In genomic region chr20:49937023-49937929, GRCh38 we compare ENCODE assay signal across 7 cellular contexts. TPM values are rescaled to one million over a fixed set of nuclear protein-coding genes. Genes with fewer than 3 reads are reported as not detected.
DNase-seq lines count a peak whose midpoint lies in the region; ATAC-seq, FAIRE-seq and TF ChIP-seq lines count a peak whose summit lies in the region.

No MANE protein-coding gene starts in this region.

- DNase-seq in GM12891 (ENCODE audit: insufficient read length, low spot score) (no peak), HPDE6-E6E7 (ENCODE audit: extremely low spot score) (peak; percentile 54), keratinocyte (ENCODE audit: low read depth, low spot score) (no peak), substantia nigra (lab: John Stamatoyannopoulos, UW) (peak in 1 of 49 donors; percentile 27)
- no peak for DNase-seq in activated naive CD4-positive, alpha-beta T cell treated with anti-CD3 and anti-CD28 coated beads, Interleukin-2, amount 50 U/mL, for 72 hours (ENCODE audit: low spot score in 2 of 2)

- peak overlapping the region; percentile 82 to 93 for H3K27ac Mint-ChIP-seq in activated naive CD4-positive, alpha-beta T cell treated with anti-CD3 and anti-CD28 coated beads, Interleukin-2, amount 50 U/mL, for 72 hours

- peaks cover 18% of the 10 kb centered on the region for H3K4me1 ChIP-seq in keratinocyte (ENCODE audit: control insufficient read depth, extremely low read depth, insufficient read depth, low read length)

- no peak for TF ChIP-seq CTCF in keratinocyte (optimal IDR thresholded peaks at IDR 0.05 in 1 of 3, IDR thresholded peaks at IDR 0.05 in 1 of 3, conservative IDR thresholded peaks at IDR 0.05 in 1 of 3; ENCODE audit: extremely low read depth in 1 of 3, insufficient read depth in 2 of 3, low read length in 3 of 3)

- H3K9ac ChIP-seq in keratinocyte (ENCODE audit: control insufficient read depth, extremely low read depth, insufficient read depth, low read length) = peak overlapping the region; percentile 78

- no peaks in the 10 kb centered on the region for H3K9me3 ChIP-seq in keratinocyte (ENCODE audit: control insufficient read depth, low read depth, low read length)

- no peak for TF ChIP-seq POLR2A in GM12891 (IDR thresholded peaks at IDR 0.05; ENCODE audit: low read depth, low read length)

- H3K9me3 Mint-ChIP-seq in activated naive CD4-positive, alpha-beta T cell treated with anti-CD3 and anti-CD28 coated beads, Interleukin-2, amount 50 U/mL, for 72 hours = no peaks in the 10 kb centered on the region

- H3K79me2 ChIP-seq in keratinocyte (ENCODE audit: control insufficient read depth, insufficient read depth, low read length) = peaks cover 59% of the 10 kb centered on the region

- no peak overlapping the region for H2AFZ ChIP-seq in keratinocyte (ENCODE audit: control insufficient read depth, low read length)

- no peaks in the 10 kb centered on the region for H3K27me3 ChIP-seq in keratinocyte (ENCODE audit: control insufficient read depth, extremely low read depth, insufficient read depth, low read length)

- peak overlapping the region; percentile 62 to 95 (median 75) for H3K4me3 ChIP-seq in keratinocyte (ENCODE audit: control insufficient read depth in 2 of 3, extremely low read depth in 1 of 3, insufficient read depth in 2 of 3, low read depth in 1 of 3, low read length in 3 of 3)

- peaks cover 2% of the 10 kb centered on the region for H3K9me1 ChIP-seq in keratinocyte (ENCODE audit: control insufficient read depth, extremely low read depth, insufficient read depth, low read length)

- FAIRE-seq in GM12891 (lab: Jason Lieb, UNC) (no peak), keratinocyte (lab: Jason Lieb, UNC) (no peak)

- peaks cover 5% of the 10 kb centered on the region for H4K20me1 ChIP-seq in keratinocyte (ENCODE audit: control insufficient read depth, extremely low read depth, insufficient read depth, low read length)

- peaks cover 9 to 19% of the 10 kb centered on the region in 2 experiments for H3K36me3 ChIP-seq in keratinocyte (ENCODE audit: control insufficient read depth in 2 of 2, extremely low read depth in 1 of 2, insufficient read depth in 2 of 2, low read length in 2 of 2)

- peak; percentile 3 to 13 for ATAC-seq in activated naive CD4-positive, alpha-beta T cell treated with anti-CD3 and anti-CD28 coated beads, Interleukin-2, amount 50 U/mL, for 72 hours
- ATAC-seq in GM19397 (IDR thresholded peaks at IDR 0.05; ENCODE audit: unreplicated experiment) (no peak), HG03521 (IDR thresholded peaks at IDR 0.05; ENCODE audit: unreplicated experiment) (no peak)

- H3K4me2 ChIP-seq in keratinocyte (ENCODE audit: control insufficient read depth, extremely low read depth, insufficient read depth, low read depth, low read length) = peak overlapping the region; percentile 95

- dilution Hi-C loops in keratinocyte (cut with MboI; ENCODE audit: extremely low pct_ligation_motif_present, low sequenced_read_pairs) = no loop called here

- H3K36me3 Mint-ChIP-seq in activated naive CD4-positive, alpha-beta T cell treated with anti-CD3 and anti-CD28 coated beads, Interleukin-2, amount 50 U/mL, for 72 hours = peaks cover 8 to 29% of the 10 kb centered on the region in 2 donors

- peak overlapping the region; percentile 57 for H3K27ac ChIP-seq in keratinocyte (ENCODE audit: control insufficient read depth, insufficient read depth, low read length)
- peak overlapping the region; percentile 87 for H3K27ac ChIP-seq in substantia nigra (ENCODE audit: low read depth, low read length, poor library complexity, severe bottlenecking)

TF ChIP-seq in GM12891, 5 proteins besides CTCF, POLR2A, EP300 and RAD21:
- no peak for TF ChIP-seq PAX5 (IDR thresholded peaks at IDR 0.05; ENCODE audit: insufficient read depth, low read length, severe bottlenecking)
- TF ChIP-seq SPI1 (IDR thresholded peaks at IDR 0.05; ENCODE audit: low read depth, low read length) = peak; percentile 24; the same call in 1 of the 2 replicates
- TF ChIP-seq POLR2AphosphoS5 (IDR thresholded peaks at IDR 0.05; ENCODE audit: low read depth, low read length) = no peak
- no peak for TF ChIP-seq TAF1 (IDR thresholded peaks at IDR 0.05; ENCODE audit: low read depth, low read length)
- 0 out of 2 replicates have a peak, but pooled peaks have one; percentile 1 for TF ChIP-seq POU2F2 (IDR thresholded peaks at IDR 0.05; ENCODE audit: low read depth, low read length)
TF ChIP-seq in GM12891: peak in this region for 2.

RNA-seq across cellular contexts. Expression of gene RNF114, which starts 1.1 kb away (rescaled TPM):
- polyA plus RNA-seq in GM12891 (2012; ENCODE audit: low read depth, missing spikeins) = 44.1 TPM
- total RNA-seq in activated naive CD4-positive, alpha-beta T cell treated with anti-CD3 and anti-CD28 coated beads, Interleukin-2, amount 50 U/mL, for 72 hours = 10 to 100 TPM; 60.9 to 66.0 TPM
- 41.0 to 61.2 TPM (median 58.4 TPM) in 3 replicates for polyA plus RNA-seq in keratinocyte
- polyA plus RNA-seq in keratinocyte (2011; ENCODE audit: low read depth) = 26.6 TPM
- 44.0 and 51.7 TPM in 2 replicates for polyA plus RNA-seq in keratinocyte (2011; cell fraction: cytosol; rRNA removed)
- polyA plus RNA-seq in keratinocyte (2011; cell fraction: nucleus; rRNA removed) = 53.4 and 56.8 TPM in 2 replicates
- 39.7 and 52.4 TPM in 2 replicates for polyA plus RNA-seq in keratinocyte (2012; ENCODE audit: low replicate concordance)
- 30.7 to 49.3 TPM (median 32.4 TPM) in 3 replicates for polyA minus RNA-seq in keratinocyte
- polyA minus RNA-seq in keratinocyte (2011; cell fraction: cytosol; rRNA and poly(A)+ RNA removed) = 56.6 TPM
- 16.2 and 25.1 TPM in 2 replicates for polyA minus RNA-seq in keratinocyte (2011; cell fraction: nucleus; rRNA and poly(A)+ RNA removed)

RNA-seq across cellular contexts. Expression of gene SPATA2, which starts 21.9 kb away (rescaled TPM):
- polyA plus RNA-seq in GM12891 (2012; ENCODE audit: low read depth, missing spikeins) = 5.6 TPM
- total RNA-seq in activated naive CD4-positive, alpha-beta T cell treated with anti-CD3 and anti-CD28 coated beads, Interleukin-2, amount 50 U/mL, for 72 hours = 1 to 10 TPM; 7.2 to 7.9 TPM
- polyA plus RNA-seq in keratinocyte = 2.8 to 5.2 TPM (median 3.2 TPM) in 3 replicates
- 1.5 TPM for polyA plus RNA-seq in keratinocyte (2011; ENCODE audit: low read depth)
- polyA plus RNA-seq in keratinocyte (2011; cell fraction: cytosol; rRNA removed) = 3.7 and 4.1 TPM in 2 replicates
- 4.4 and 5.1 TPM in 2 replicates for polyA plus RNA-seq in keratinocyte (2011; cell fraction: nucleus; rRNA removed)
- polyA plus RNA-seq in keratinocyte (2012; ENCODE audit: low replicate concordance) = 3.9 and 5.2 TPM in 2 replicates
- polyA minus RNA-seq in keratinocyte = 2.5 to 8.9 TPM (median 4.1 TPM) in 3 replicates
- polyA minus RNA-seq in keratinocyte (2011; cell fraction: cytosol; rRNA and poly(A)+ RNA removed) = 4.2 TPM
- polyA minus RNA-seq in keratinocyte (2011; cell fraction: nucleus; rRNA and poly(A)+ RNA removed) = 3.5 and 3.8 TPM in 2 replicates

RNA-seq across cellular contexts. Expression of gene SNAI1, which starts 45.5 kb away (rescaled TPM):
- polyA plus RNA-seq in GM12891 (2012; ENCODE audit: low read depth, missing spikeins) = 0.42 TPM
- under 1 TPM; 0.33 to 0.43 TPM for total RNA-seq in activated naive CD4-positive, alpha-beta T cell treated with anti-CD3 and anti-CD28 coated beads, Interleukin-2, amount 50 U/mL, for 72 hours
- polyA plus RNA-seq in keratinocyte = not detected in 3 replicates
- polyA plus RNA-seq in keratinocyte (2011; ENCODE audit: low read depth) = 0.21 TPM
- polyA plus RNA-seq in keratinocyte (2011; cell fraction: cytosol; rRNA removed) = 0.04 TPM in 1 of 2 replicates, not detected in the other
- polyA plus RNA-seq in keratinocyte (2011; cell fraction: nucleus; rRNA removed) = 0.10 and 0.28 TPM in 2 replicates
- polyA plus RNA-seq in keratinocyte (2012; ENCODE audit: low replicate concordance) = 0.49 TPM in 1 of 2 replicates, not detected in the other
- polyA minus RNA-seq in keratinocyte = not detected in 3 replicates
- polyA minus RNA-seq in keratinocyte (2011; cell fraction: cytosol; rRNA and poly(A)+ RNA removed) = not detected
- polyA minus RNA-seq in keratinocyte (2011; cell fraction: nucleus; rRNA and poly(A)+ RNA removed) = not detected in 2 replicates

Comparison
In these comparisons a context has a peak if more than half of its experiments do, and no peak if none do; other contexts are left out.
1. ATAC-seq: peak in activated naive CD4-positive, alpha-beta T cell treated with anti-CD3 and anti-CD28 coated beads, Interleukin-2, amount 50 U/mL, for 72 hours (2 of 2); none in GM19397 (single experiment) and HG03521 (single experiment).